In genomic region chr9:131656356-131657030, GRCh38 we compare ENCODE assay signal across 8 cellular contexts.
DNase-seq lines count a peak whose midpoint lies in the region; ATAC-seq, FAIRE-seq and TF ChIP-seq lines count a peak whose summit lies in the region.
"Had no signal": no experiment of that assay in that cellular context is flagged by ENCODE, and none has a peak within 500 bp of the region (broad histone marks: within the 10 kb centered on the region; RNA-seq: fewer than 3 reads in every experiment).

No MANE protein-coding gene starts in this region.

- peak; percentile 80 for ATAC-seq in GM19463 (IDR thresholded peaks at IDR 0.05; ENCODE audit: unreplicated experiment)
- peak; percentile 44 for ATAC-seq in HG03565 (IDR thresholded peaks at IDR 0.05; ENCODE audit: unreplicated experiment)
- ATAC-seq in pancreas = peak in 3 of 4 donors; percentile 3 to 45 (median 40)

- H3K27ac ChIP-seq in H1 (ENCODE audit: low read depth, low read length) (no peak overlapping the region), pancreas (peak overlapping the region in 3 of 4 donors; percentile 3 to 85 (median 85))

- DNase-seq in activated CD4-positive, alpha-beta T cell treated with anti-CD3 and anti-CD28 coated beads, Interleukin-2, amount 10 ng/mL, durations not matched to agents 7 days and 5 days = peak; percentile 75
- no peak for DNase-seq in H1 (ENCODE audit: low read depth in 1 of 2, low spot score in 2 of 2)
- peak in 1 of 6 donors; percentile 71 for DNase-seq in pancreas
- DNase-seq in dedifferentiated amniotic fluid mesenchymal stem cell (ENCODE audit: extremely low spot score) = no peak
- no peak for DNase-seq in NCI-H1436 (lab: John Stamatoyannopoulos, UW)

- H4K91ac ChIP-seq in H1 (replicated peaks; ENCODE audit: insufficient read length, low read length) = no peak overlapping the region

- 0 out of 2 replicates have a peak overlapping the region, but pooled peaks have one; percentile 35 for H2BK12ac ChIP-seq in H1 (ENCODE audit: low read depth, low read length)

- CTCF ChIA-PET in activated CD4-positive, alpha-beta T cell treated with anti-CD3 and anti-CD28 coated beads, Interleukin-2, amount 10 ng/mL, durations not matched to agents 7 days and 5 days (lab: Charles Lee) = interaction anchor here (0.8 to 1.4 kb wide), 6 partner anchors 13 to 71 kb away, joined by 3 to 4 read pairs (median 3); no protein-coding TSS in a partner anchor
- CTCF ChIA-PET in H1 (lab: Charles Lee; ENCODE audit: partially characterized antibody) = interaction anchor here (1.1 kb wide), 1 partner anchor 69 kb away, joined by 3 read pairs; no protein-coding TSS in a partner anchor

- POLR2A ChIA-PET in activated CD4-positive, alpha-beta T cell treated with anti-CD3 and anti-CD28 coated beads, Interleukin-2, amount 10 ng/mL, durations not matched to agents 7 days and 5 days (lab: Charles Lee) = no interaction called here
- POLR2A ChIA-PET in H1 (lab: Charles Lee; ENCODE audit: partially characterized antibody) = interaction anchor here (1.6 kb wide), 1 partner anchor 9 kb away, joined by 3 read pairs; no protein-coding TSS in a partner anchor

- H3K23me2 ChIP-seq in H1 (ENCODE audit: low read depth, low read length) = no peaks in the 10 kb centered on the region

- TF ChIP-seq POLR2A in H1 (IDR thresholded peaks at IDR 0.05; ENCODE audit: control extremely low read depth in 1 of 2, low read depth in 2 of 2, low read length in 2 of 2) = no peak

- no peak overlapping the region for H3K9ac ChIP-seq in H1 (replicated peaks in 1 of 4; ENCODE audit: extremely low read depth in 1 of 4, low read depth in 3 of 4, low read length in 3 of 4)

- no peaks in the 10 kb centered on the region for H3K27me3 ChIP-seq in H1 (replicated peaks in 1 of 4; ENCODE audit: control insufficient read depth in 3 of 4, extremely low read depth in 1 of 4, insufficient read depth in 3 of 4, low read length in 3 of 4)
- H3K27me3 ChIP-seq in pancreas = no peaks in the 10 kb centered on the region

- H3K18ac ChIP-seq in H1 (ENCODE audit: extremely low read depth, low read length) = no peak overlapping the region

- no peak overlapping the region for H3K56ac ChIP-seq in H1 (replicated peaks; ENCODE audit: insufficient read length, low read depth, low read length)

- H3K9me3 ChIP-seq in H1 (ENCODE audit: insufficient read depth in 2 of 2, low read depth in 1 of 2, low read length in 1 of 2) (no peaks in the 10 kb centered on the region), pancreas (no peaks in the 10 kb centered on the region)

- H3K27ac Mint-ChIP-seq in activated CD4-positive, alpha-beta T cell treated with anti-CD3 and anti-CD28 coated beads, Interleukin-2, amount 10 ng/mL, durations not matched to agents 7 days and 5 days = peak overlapping the region; percentile 82

- peaks cover 73% of the 10 kb centered on the region for H3K4me1 Mint-ChIP-seq in activated CD4-positive, alpha-beta T cell treated with anti-CD3 and anti-CD28 coated beads, Interleukin-2, amount 10 ng/mL, durations not matched to agents 7 days and 5 days

- H2BK120ac ChIP-seq in H1 (replicated peaks; ENCODE audit: low read depth, low read length) = no peak overlapping the region

- no peak overlapping the region for H3K4me3 ChIP-seq in H1 (ENCODE audit: extremely low read depth in 1 of 4, insufficient read depth in 2 of 4, low read depth in 3 of 4, low read length in 4 of 4)
- H3K4me3 ChIP-seq in pancreas = no peak overlapping the region

- H4K8ac ChIP-seq in H1 (ENCODE audit: extremely low read depth, insufficient read depth, low read length) = no peak overlapping the region; the same call in 1 of the 2 replicates

- no peak overlapping the region for H2BK15ac ChIP-seq in H1 (ENCODE audit: low read length)

- H2AFZ ChIP-seq in H1 (ENCODE audit: low read length) = no peak overlapping the region

- H4K20me1 ChIP-seq in H1 (replicated peaks in 1 of 2; ENCODE audit: control insufficient read depth in 1 of 2, insufficient read depth in 2 of 2, low read length in 2 of 2) = peaks cover 0 to 2% of the 10 kb centered on the region in 2 experiments

- peaks cover 14% of the 10 kb centered on the region for H3K36me3 Mint-ChIP-seq in activated CD4-positive, alpha-beta T cell treated with anti-CD3 and anti-CD28 coated beads, Interleukin-2, amount 10 ng/mL, durations not matched to agents 7 days and 5 days (ENCODE audit: low read depth)

- no peaks in the 10 kb centered on the region for H3K27me3 Mint-ChIP-seq in activated CD4-positive, alpha-beta T cell treated with anti-CD3 and anti-CD28 coated beads, Interleukin-2, amount 10 ng/mL, durations not matched to agents 7 days and 5 days

- no peak for FAIRE-seq in H1 (lab: Jason Lieb, UNC)
- no peak for FAIRE-seq in pancreas (lab: Jason Lieb, UNC)
- FAIRE-seq: TTC549 had no signal

- peaks cover 5 to 14% (median 10%) of the 10 kb centered on the region in 4 experiments for H3K4me1 ChIP-seq in H1 (replicated peaks in 1 of 4; ENCODE audit: control insufficient read depth in 3 of 4, insufficient read depth in 4 of 4, low read length in 3 of 4)
- peaks cover 36 to 68% (median 51%) of the 10 kb centered on the region in 3 donors for H3K4me1 ChIP-seq in pancreas

- H2BK20ac ChIP-seq in H1 (ENCODE audit: low read length) = no peak overlapping the region

- peaks cover 4% of the 10 kb centered on the region for H3K79me1 ChIP-seq in H1 (ENCODE audit: low read depth, low read length)

- H2AK5ac ChIP-seq in H1 (ENCODE audit: low read depth, low read length) = no peak overlapping the region

- peaks cover 0 to 53% of the 10 kb centered on the region in 2 experiments; a peak in 2 of 4 replicates for H3K79me2 ChIP-seq in H1 (ENCODE audit: control insufficient read depth in 1 of 2, insufficient read depth in 2 of 2, low read length in 2 of 2)

- H3K36me3 ChIP-seq in H1 (ENCODE audit: control insufficient read depth in 2 of 4, insufficient read depth in 4 of 4, low read length in 3 of 4) = no peaks in the 10 kb centered on the region
- H3K36me3 ChIP-seq in pancreas = no peaks in the 10 kb centered on the region

- 88% methylated on average over 9 of the region's 9 CpGs; no CpG with 5 or more reads in 1 of the 2 experiments for WGBS in H1 (ENCODE audit: extremely low coverage in 1 of 2, insufficient coverage in 1 of 2, insufficient read length in 1 of 2, insufficient replicate concordance in 2 of 2, low coverage in 1 of 2, low lambda C conversion rate in 2 of 2, missing lambda C conversion rate in 1 of 2), 2 experiments
- 77 to 78% methylated on average over 9 of the region's 9 CpGs for WGBS in pancreas, 2 donors

- H3K23ac ChIP-seq in H1 (ENCODE audit: insufficient read length) = no peak overlapping the region

- no peak overlapping the region for H3K4ac ChIP-seq in H1 (replicated peaks; ENCODE audit: insufficient read length, low read depth, low read length)

- H4K5ac ChIP-seq in H1 (ENCODE audit: insufficient read length, low read depth, low read length) = no peak overlapping the region

- no peak for TF ChIP-seq RAD21 in H1 (IDR thresholded peaks at IDR 0.05 in 1 of 2, conservative IDR thresholded peaks at IDR 0.05 in 1 of 2; ENCODE audit: low read depth in 2 of 2, low read length in 2 of 2)

- TF ChIP-seq CTCF in H1 (IDR thresholded peaks at IDR 0.05; ENCODE audit: control extremely low read depth in 1 of 3, insufficient read depth in 1 of 3, low read depth in 1 of 3, low read length in 3 of 3) = no peak
- TF ChIP-seq CTCF in pancreas (IDR thresholded peaks at IDR 0.05) = no peak

- no peak overlapping the region for H2BK5ac ChIP-seq in H1 (ENCODE audit: low read depth, low read length)

- peak overlapping the region; percentile 31 for H3K4me3 Mint-ChIP-seq in activated CD4-positive, alpha-beta T cell treated with anti-CD3 and anti-CD28 coated beads, Interleukin-2, amount 10 ng/mL, durations not matched to agents 7 days and 5 days

- intact Hi-C loops in pancreas (cut with DNase I) = no loop called here

- no peak overlapping the region for H3K4me2 ChIP-seq in H1 (ENCODE audit: insufficient read depth in 1 of 2, low read depth in 2 of 2, low read length in 2 of 2)

- no peaks in the 10 kb centered on the region for H3K9me3 Mint-ChIP-seq in activated CD4-positive, alpha-beta T cell treated with anti-CD3 and anti-CD28 coated beads, Interleukin-2, amount 10 ng/mL, durations not matched to agents 7 days and 5 days

- TF ChIP-seq EP300 in H1 (IDR thresholded peaks at IDR 0.05; ENCODE audit: borderline replicate concordance in 1 of 2, low read depth in 2 of 2, low read length in 2 of 2) = no peak

- H3K14ac ChIP-seq in H1 (ENCODE audit: insufficient read length) = no peak overlapping the region

TF ChIP-seq in H1, 55 proteins besides CTCF, POLR2A, EP300 and RAD21:
- TF ChIP-seq CEBPB (IDR thresholded peaks at IDR 0.05; ENCODE audit: low read depth, low read length) (no peak), SAP30 (IDR thresholded peaks at IDR 0.05; ENCODE audit: insufficient read depth, insufficient replicate concordance, low read length) (no peak), ZNF274 (IDR thresholded peaks at IDR 0.05; ENCODE audit: borderline replicate concordance, extremely low read depth, low read length) (no peak)
TF ChIP-seq in H1: peak in this region for 0.
